Comparison of ENCODE assay signal across 17 cellular contexts in genomic region chr1:2356911-2357845, GRCh38.
"Had no signal": no experiment of that assay in that cellular context is flagged by ENCODE, and none has a peak within 500 bp of the region (broad histone marks: within the 10 kb centered on the region; RNA-seq: fewer than 3 reads in every experiment).

No MANE protein-coding gene starts in this region.

- H3K27ac Mint-ChIP-seq: activated CD4-positive, alpha-beta T cell treated with anti-CD3 and anti-CD28 coated beads for 36 hours; activated naive CD4-positive, alpha-beta T cell treated with anti-CD3 and anti-CD28 coated beads, Interleukin-2, amount 50 U/mL, for 72 hours; activated T-helper 17 cell treated with anti-CD3 and anti-CD28 coated beads, Interleukin-2, amount 50 U/mL, for 72 hours; stimulated activated naive CD8-positive, alpha-beta T cell treated with anti-CD3 and anti-CD28 coated beads, Interleukin-15, Interleukin-2, amounts not matched to agents 100 ng/mL and 50 ng/mL, for 24 hours had no signal

- H3K36me3 Mint-ChIP-seq: activated naive CD4-positive, alpha-beta T cell treated with anti-CD3 and anti-CD28 coated beads, Interleukin-2, amount 50 U/mL, for 72 hours had no signal

- H3K4me1 Mint-ChIP-seq: activated CD4-positive, alpha-beta T cell treated with anti-CD3 and anti-CD28 coated beads for 36 hours; activated T-helper 17 cell treated with anti-CD3 and anti-CD28 coated beads, Interleukin-2, amount 50 U/mL, for 72 hours had no signal

- H3K27me3 Mint-ChIP-seq: activated CD4-positive, alpha-beta T cell treated with anti-CD3 and anti-CD28 coated beads for 36 hours; activated T-helper 17 cell treated with anti-CD3 and anti-CD28 coated beads, Interleukin-2, amount 50 U/mL, for 72 hours; stimulated activated naive CD8-positive, alpha-beta T cell treated with anti-CD3 and anti-CD28 coated beads, Interleukin-15, Interleukin-2, amounts not matched to agents 100 ng/mL and 50 ng/mL, for 24 hours had no signal

- H3K36me3 ChIP-seq: brain microvascular endothelial cell, neutrophil had no signal

- H3K27ac ChIP-seq: brain microvascular endothelial cell, neutrophil had no signal

- H3K9me3 Mint-ChIP-seq: activated T-helper 17 cell treated with anti-CD3 and anti-CD28 coated beads, Interleukin-2, amount 50 U/mL, for 72 hours had no signal

- H3K27me3 ChIP-seq: brain microvascular endothelial cell, neutrophil had no signal

- ATAC-seq: activated CD4-positive, alpha-beta T cell treated with anti-CD3 and anti-CD28 coated beads for 36 hours; activated naive CD4-positive, alpha-beta T cell treated with anti-CD3 and anti-CD28 coated beads, Interleukin-2, amount 50 U/mL, for 72 hours; activated T-helper 17 cell treated with anti-CD3 and anti-CD28 coated beads, Interleukin-2, amount 50 U/mL, for 72 hours; esophagus mucosa; left lobe of liver had no signal

- FAIRE-seq: endometrium had no signal

- DNase-seq: activated CD4-positive, alpha-beta T cell treated with anti-CD3 and anti-CD28 coated beads for 36 hours; activated T-cell treated with anti-CD3 and anti-CD28 coated beads for 4 hours; amygdala; brain microvascular endothelial cell; cerebellar nuclear complex; dermis blood vessel endothelial cell; mesenchymal stem cell; stimulated activated CD4-positive, alpha-beta T cell treated with anti-CD3 and anti-CD28 coated beads, Interleukin-4, amount 100 ng/mL, for 1 hour; stimulated activated CD8-positive, alpha-beta memory T cell treated with anti-CD3 and anti-CD28 coated beads, Interleukin-4, amount 100 ng/mL, for 48 hours; T1000 had no signal

- H3K9me3 ChIP-seq: neutrophil had no signal

- H3K4me3 Mint-ChIP-seq: activated CD4-positive, alpha-beta T cell treated with anti-CD3 and anti-CD28 coated beads for 36 hours; activated T-helper 17 cell treated with anti-CD3 and anti-CD28 coated beads, Interleukin-2, amount 50 U/mL, for 72 hours; stimulated activated naive CD8-positive, alpha-beta T cell treated with anti-CD3 and anti-CD28 coated beads, Interleukin-15, Interleukin-2, amounts not matched to agents 100 ng/mL and 50 ng/mL, for 24 hours had no signal
